Comparison of ENCODE assay signal across 8 cellular contexts in the genomic region with DNA sequence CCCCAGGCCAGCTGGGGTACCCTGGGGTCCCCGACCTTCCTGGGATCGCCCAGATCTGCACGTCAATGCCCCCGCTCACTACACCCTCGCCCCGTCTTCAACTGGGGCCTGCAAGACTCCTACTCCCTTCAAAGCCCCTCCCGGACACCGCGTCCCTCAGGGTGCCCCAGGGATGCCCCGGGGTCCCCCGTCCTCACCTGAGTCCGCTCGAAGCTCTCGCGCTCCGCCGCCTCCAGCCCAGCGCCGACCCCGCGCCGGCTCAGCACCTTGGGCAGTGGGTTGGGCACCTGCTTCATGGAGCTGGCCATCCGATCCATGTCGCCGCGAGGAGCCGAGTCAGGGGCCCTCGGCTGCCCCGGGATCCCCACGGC. TPM values are rescaled to one million over a fixed set of nuclear protein-coding genes. Genes with fewer than 3 reads are reported as not detected.
A peak's percentile ranks its signal among the peaks of the same experiment; 100 is the strongest.
DNase-seq lines count a peak whose midpoint lies in the region; ATAC-seq and TF ChIP-seq lines count a peak whose summit lies in the region.

Gene HIP1 (minus strand): TSS at position 338 of the 371 bp plus-strand sequence. CDS start 21 bp downstream, at position 317.

- peaks cover 68% of the 10 kb centered on the region for H3K4me1 ChIP-seq in BLaER1
- peaks cover 15 to 36% of the 10 kb centered on the region in 2 experiments for H3K4me1 ChIP-seq in HCT116 (ENCODE audit: control insufficient read depth in 1 of 2, insufficient read depth in 2 of 2, low read length in 2 of 2)
- no peaks in the 10 kb centered on the region for H3K4me1 ChIP-seq in hepatocyte (ENCODE audit: insufficient read depth)
- peaks cover 12 to 14% (median 13%) of the 10 kb centered on the region in 3 donors for H3K4me1 ChIP-seq in skeletal muscle tissue (ENCODE audit: control insufficient read depth in 3 of 3, insufficient read depth in 3 of 3, low read length in 3 of 3)

- H3K9me2 ChIP-seq in HCT116 (ENCODE audit: insufficient read depth) (no peaks in the 10 kb centered on the region), hepatocyte (replicated peaks; ENCODE audit: insufficient read depth) (no peaks in the 10 kb centered on the region)

- TF ChIP-seq CTCF in HCT116 (IDR thresholded peaks at IDR 0.05 in 2 of 3, conservative IDR thresholded peaks at IDR 0.05 in 1 of 3; ENCODE audit: borderline replicate concordance in 1 of 3, insufficient read depth in 1 of 3, low read depth in 2 of 3, low read length in 2 of 3) (no peak), hepatocyte (IDR thresholded peaks at IDR 0.05; ENCODE audit: poor library complexity) (no peak)

- H3K27ac ChIP-seq in BLaER1 (peak within 1 kb of the TSS; percentile 82), HCT116 (ENCODE audit: low read depth, low read length) (peak within 1 kb of the TSS; percentile 64), hepatocyte (peak within 1 kb of the TSS; percentile 73), skeletal muscle tissue (ENCODE audit: low read depth, low read length) (peak within 1 kb of the TSS; percentile 81)

- H3K4me2 ChIP-seq in BLaER1 (peak within 1 kb of the TSS; percentile 98), HCT116 (ENCODE audit: low read length) (peak within 1 kb of the TSS; percentile 98), hepatocyte (peak within 1 kb of the TSS; percentile 97)

- TF ChIP-seq POLR2A in HCT116 (IDR thresholded peaks at IDR 0.05; ENCODE audit: borderline replicate concordance, extremely low read depth, insufficient read depth, insufficient read length) = no peak

- DNase-seq in HCT116 (ENCODE audit: low read depth, low spot score) (no peak), hepatocyte (ENCODE audit: low spot score) (no peak), globus pallidus (ENCODE audit: low spot score) (no peak), NOMO-1 (lab: John Stamatoyannopoulos, UW; ENCODE audit: unreplicated experiment in 2 of 2) (no peak)

- H2AFZ ChIP-seq in HCT116 (ENCODE audit: low read depth, low read length, poor library complexity, severe bottlenecking) = peak within 1 kb of the TSS; percentile 86
- H2AFZ ChIP-seq in hepatocyte = peak within 1 kb of the TSS; percentile 92

- RAD21 ChIA-PET in HCT116 (lab: Charles Lee; ENCODE audit: low non-redundant PET in 1 of 2, low total read pairs in 2 of 2, uncharacterized antibody in 2 of 2, unreplicated experiment in 2 of 2) = no interaction called here

- H3K4me1 Mint-ChIP-seq in activated naive CD8-positive, alpha-beta T cell (ENCODE audit: low read depth) = peaks cover 17% of the 10 kb centered on the region

- H3K36me3 Mint-ChIP-seq in activated naive CD8-positive, alpha-beta T cell = peaks cover 2% of the 10 kb centered on the region

- POLR2A ChIA-PET in HCT116 (lab: Charles Lee) = interaction anchor here (0.9 to 1.5 kb wide), 2 partner anchors 9 to 11 kb away, joined by 3 read pairs; no protein-coding TSS in a partner anchor

- H3K9me3 ChIP-seq in BLaER1 (no peaks in the 10 kb centered on the region), HCT116 (ENCODE audit: control insufficient read depth in 1 of 2, insufficient read depth in 1 of 2, low read depth in 1 of 2, low read length in 2 of 2) (no peaks in the 10 kb centered on the region), hepatocyte (ENCODE audit: low read depth) (no peaks in the 10 kb centered on the region), skeletal muscle tissue (ENCODE audit: control insufficient read depth in 3 of 3, low read length in 3 of 3) (no peaks in the 10 kb centered on the region)

- H3K4me3 ChIP-seq in BLaER1 (peak within 1 kb of the TSS; percentile 94), HCT116 (replicated peaks in 1 of 2; ENCODE audit: low read depth in 1 of 2, low read length in 2 of 2) (peak within 1 kb of the TSS; percentile 86 to 95), hepatocyte (peak within 1 kb of the TSS; percentile 72), skeletal muscle tissue (ENCODE audit: low read length in 3 of 3) (peak within 1 kb of the TSS; percentile 84 to 95 (median 89))

- CTCF ChIA-PET in HCT116 (lab: Charles Lee) = no interaction called here

- H3K36me3 ChIP-seq in BLaER1 = peaks cover 4% of the 10 kb centered on the region; the same call in 1 of the 2 replicates
- no peaks in the 10 kb centered on the region for H3K36me3 ChIP-seq in HCT116 (ENCODE audit: control insufficient read depth in 1 of 2, insufficient read depth in 2 of 2, low read length in 2 of 2)
- no peaks in the 10 kb centered on the region for H3K36me3 ChIP-seq in hepatocyte (replicated peaks; ENCODE audit: insufficient read depth, low read depth)
- H3K36me3 ChIP-seq in skeletal muscle tissue (ENCODE audit: control insufficient read depth in 3 of 3, insufficient read depth in 3 of 3, low read length in 3 of 3) = no peaks in the 10 kb centered on the region

- H4K20me1 ChIP-seq in BLaER1 (peaks cover 7% of the 10 kb centered on the region; the same call in 1 of the 2 replicates), HCT116 (ENCODE audit: insufficient read depth) (no peaks in the 10 kb centered on the region), hepatocyte (ENCODE audit: insufficient read depth, poor library complexity, severe bottlenecking) (no peaks in the 10 kb centered on the region)

- no peaks in the 10 kb centered on the region for H3K27me3 ChIP-seq in BLaER1
- H3K27me3 ChIP-seq in HCT116 (ENCODE audit: insufficient read depth, low read length) = no peaks in the 10 kb centered on the region
- peaks cover 15% of the 10 kb centered on the region for H3K27me3 ChIP-seq in hepatocyte
- no peaks in the 10 kb centered on the region for H3K27me3 ChIP-seq in skeletal muscle tissue (ENCODE audit: control insufficient read depth in 3 of 3, insufficient read depth in 3 of 3, low read length in 3 of 3)

- WGBS in hepatocyte (ENCODE audit: low lambda C conversion rate, missing lambda C conversion rate) = 4% methylated on average over 30 of the region's 30 CpGs

- no peak for TF ChIP-seq RAD21 in HCT116 (IDR thresholded peaks at IDR 0.05; ENCODE audit: low read depth)

- peak within 1 kb of the TSS; percentile 93 for H3K4me3 Mint-ChIP-seq in activated naive CD8-positive, alpha-beta T cell

- intact Hi-C loops in HCT116 (cut with micrococcal nuclease) = no loop called here

- no peaks in the 10 kb centered on the region for H3K27me3 Mint-ChIP-seq in activated naive CD8-positive, alpha-beta T cell

- H3K79me2 ChIP-seq in HCT116 (ENCODE audit: insufficient read depth, low read length) = no peaks in the 10 kb centered on the region
- H3K79me2 ChIP-seq in hepatocyte = peaks cover 8% of the 10 kb centered on the region

- H3K27ac Mint-ChIP-seq in activated naive CD8-positive, alpha-beta T cell = peak within 1 kb of the TSS; percentile 72

- H3K9ac ChIP-seq in BLaER1 = peak within 1 kb of the TSS; percentile 86
- H3K9ac ChIP-seq in HCT116 (ENCODE audit: low read length) = peak within 1 kb of the TSS; percentile 77
- peak within 1 kb of the TSS; percentile 87 to 94 (median 89) for H3K9ac ChIP-seq in skeletal muscle tissue (ENCODE audit: low read depth in 1 of 3, low read length in 3 of 3)

- H3K9me3 Mint-ChIP-seq in activated naive CD8-positive, alpha-beta T cell (ENCODE audit: low read depth) = no peaks in the 10 kb centered on the region

- no peak for ATAC-seq in HCT116
- no peak for ATAC-seq in activated CD4-positive, CD25-positive, alpha-beta regulatory T cell treated with anti-CD3 and anti-CD28 coated beads, Interleukin-2, amount 50 U/mL, for 24 hours

- BruUV-seq in HCT116 (replicated peaks; lab: Mats Ljungman, UMichigan) = no TSS peak

TF ChIP-seq in HCT116, 20 proteins besides CTCF, POLR2A, EP300 and RAD21:
- TF ChIP-seq POLR2AphosphoS5 (IDR thresholded peaks at IDR 0.05; ENCODE audit: low read depth, low read length) = peak; percentile 59
- TF ChIP-seq CEBPB (IDR thresholded peaks at IDR 0.05; ENCODE audit: low read depth) = no peak
- no peak for TF ChIP-seq TCF7L2 (IDR thresholded peaks at IDR 0.05; ENCODE audit: borderline replicate concordance, extremely low read depth, insufficient read depth, insufficient read length)
TF ChIP-seq in HCT116: peak in this region for 1.

RNA-seq across cellular contexts. Expression of gene HIP1, which starts in this region (rescaled TPM):
- total RNA-seq in HCT116 (2021; ENCODE audit: unreplicated experiment) = 22.1 TPM
- 9.5 and 12.1 TPM in 2 replicates for polyA plus RNA-seq in HCT116 (2012)
- total RNA-seq in hepatocyte = 9.3 and 14.5 TPM in 2 replicates
- 7.4 and 8.3 TPM in 2 replicates for polyA plus RNA-seq in hepatocyte
- 12.5 TPM for total RNA-seq in skeletal muscle tissue
